Comparison of ENCODE assay signal across 1 cellular context in the genomic region with DNA sequence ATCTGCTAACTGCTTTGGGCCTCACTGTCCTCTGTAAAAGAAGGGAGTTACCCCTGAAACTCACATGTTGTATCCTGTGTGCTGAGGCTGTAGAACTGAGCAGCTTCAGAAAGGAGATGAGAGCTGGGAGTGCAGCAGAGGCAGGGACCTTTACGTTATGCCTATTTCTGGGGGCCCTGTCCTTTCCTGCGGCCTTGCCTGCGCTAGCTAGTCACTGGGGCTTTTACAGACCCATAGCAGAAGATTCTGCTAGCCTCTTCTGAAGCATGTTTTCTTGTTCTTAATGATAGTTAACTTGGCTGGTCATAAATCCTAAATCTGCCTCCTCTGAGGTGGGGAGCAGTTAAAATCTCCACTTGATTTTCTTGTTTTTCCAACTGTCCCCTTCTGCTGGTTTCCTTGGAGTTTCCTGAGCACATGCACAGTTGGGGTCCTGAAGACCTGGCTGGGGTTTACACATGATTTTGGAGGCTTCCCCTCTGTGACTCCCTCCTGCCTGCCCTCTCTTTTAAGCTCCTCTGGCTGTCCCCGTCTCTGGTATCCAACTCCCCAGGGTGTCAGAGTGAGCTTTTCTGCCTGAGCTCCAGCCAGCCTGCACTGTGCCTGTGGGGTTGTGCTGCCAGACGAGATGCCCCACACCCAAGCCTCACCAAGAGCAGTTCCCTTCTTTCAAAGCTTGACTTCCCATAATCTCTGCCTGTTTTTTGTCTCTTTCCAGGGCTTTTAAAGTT.
TF ChIP-seq lines count a peak whose summit lies in the region.

No MANE protein-coding gene starts in this region.

TF ChIP-seq in HEK293, 187 proteins besides CTCF, POLR2A, EP300 and RAD21 (continued from another document):
- TF ChIP-seq, protein P1, sequence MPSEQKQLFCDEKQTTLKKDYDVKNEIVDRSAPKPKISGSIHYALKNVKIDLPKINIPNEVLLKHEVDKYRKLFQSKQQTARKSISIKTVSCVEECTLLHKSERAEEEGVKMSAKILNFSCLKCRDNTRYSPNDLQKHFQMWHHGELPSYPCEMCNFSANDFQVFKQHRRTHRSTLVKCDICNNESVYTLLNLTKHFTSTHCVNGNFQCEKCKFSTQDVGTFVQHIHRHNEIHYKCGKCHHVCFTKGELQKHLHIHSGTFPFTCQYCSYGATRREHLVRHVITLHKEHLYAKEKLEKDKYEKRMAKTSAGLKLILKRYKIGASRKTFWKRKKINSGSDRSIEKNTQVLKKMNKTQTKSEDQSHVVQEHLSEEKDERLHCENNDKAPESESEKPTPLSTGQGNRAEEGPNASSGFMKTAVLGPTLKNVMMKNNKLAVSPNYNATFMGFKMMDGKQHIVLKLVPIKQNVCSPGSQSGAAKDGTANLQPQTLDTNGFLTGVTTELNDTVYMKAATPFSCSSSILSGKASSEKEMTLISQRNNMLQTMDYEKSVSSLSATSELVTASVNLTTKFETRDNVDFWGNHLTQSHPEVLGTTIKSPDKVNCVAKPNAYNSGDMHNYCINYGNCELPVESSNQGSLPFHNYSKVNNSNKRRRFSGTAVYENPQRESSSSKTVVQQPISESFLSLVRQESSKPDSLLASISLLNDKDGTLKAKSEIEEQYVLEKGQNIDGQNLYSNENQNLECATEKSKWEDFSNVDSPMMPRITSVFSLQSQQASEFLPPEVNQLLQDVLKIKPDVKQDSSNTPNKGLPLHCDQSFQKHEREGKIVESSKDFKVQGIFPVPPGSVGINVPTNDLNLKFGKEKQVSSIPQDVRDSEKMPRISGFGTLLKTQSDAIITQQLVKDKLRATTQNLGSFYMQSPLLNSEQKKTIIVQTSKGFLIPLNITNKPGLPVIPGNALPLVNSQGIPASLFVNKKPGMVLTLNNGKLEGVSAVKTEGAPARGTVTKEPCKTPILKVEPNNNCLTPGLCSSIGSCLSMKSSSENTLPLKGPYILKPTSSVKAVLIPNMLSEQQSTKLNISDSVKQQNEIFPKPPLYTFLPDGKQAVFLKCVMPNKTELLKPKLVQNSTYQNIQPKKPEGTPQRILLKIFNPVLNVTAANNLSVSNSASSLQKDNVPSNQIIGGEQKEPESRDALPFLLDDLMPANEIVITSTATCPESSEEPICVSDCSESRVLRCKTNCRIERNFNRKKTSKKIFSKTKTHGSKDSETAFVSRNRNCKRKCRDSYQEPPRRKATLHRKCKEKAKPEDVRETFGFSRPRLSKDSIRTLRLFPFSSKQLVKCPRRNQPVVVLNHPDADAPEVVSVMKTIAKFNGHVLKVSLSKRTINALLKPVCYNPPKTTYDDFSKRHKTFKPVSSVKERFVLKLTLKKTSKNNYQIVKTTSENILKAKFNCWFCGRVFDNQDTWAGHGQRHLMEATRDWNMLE (tag by site-specific recombination; conservative IDR thresholded peaks at IDR 0.05; ENCODE audit: low read depth): no peak
- peak; percentile 93 for TF ChIP-seq ZBTB20 (tag by site-specific recombination; IDR thresholded peaks at IDR 0.05)
- TF ChIP-seq ZIC2 (tag by site-specific recombination; IDR thresholded peaks at IDR 0.05): peak; percentile 96
- TF ChIP-seq, protein P2, sequence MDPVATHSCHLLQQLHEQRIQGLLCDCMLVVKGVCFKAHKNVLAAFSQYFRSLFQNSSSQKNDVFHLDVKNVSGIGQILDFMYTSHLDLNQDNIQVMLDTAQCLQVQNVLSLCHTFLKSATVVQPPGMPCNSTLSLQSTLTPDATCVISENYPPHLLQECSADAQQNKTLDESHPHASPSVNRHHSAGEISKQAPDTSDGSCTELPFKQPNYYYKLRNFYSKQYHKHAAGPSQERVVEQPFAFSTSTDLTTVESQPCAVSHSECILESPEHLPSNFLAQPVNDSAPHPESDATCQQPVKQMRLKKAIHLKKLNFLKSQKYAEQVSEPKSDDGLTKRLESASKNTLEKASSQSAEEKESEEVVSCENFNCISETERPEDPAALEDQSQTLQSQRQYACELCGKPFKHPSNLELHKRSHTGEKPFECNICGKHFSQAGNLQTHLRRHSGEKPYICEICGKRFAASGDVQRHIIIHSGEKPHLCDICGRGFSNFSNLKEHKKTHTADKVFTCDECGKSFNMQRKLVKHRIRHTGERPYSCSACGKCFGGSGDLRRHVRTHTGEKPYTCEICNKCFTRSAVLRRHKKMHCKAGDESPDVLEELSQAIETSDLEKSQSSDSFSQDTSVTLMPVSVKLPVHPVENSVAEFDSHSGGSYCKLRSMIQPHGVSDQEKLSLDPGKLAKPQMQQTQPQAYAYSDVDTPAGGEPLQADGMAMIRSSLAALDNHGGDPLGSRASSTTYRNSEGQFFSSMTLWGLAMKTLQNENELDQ (tag by site-specific recombination; IDR thresholded peaks at IDR 0.05; ENCODE audit: low read depth): no peak
- TF ChIP-seq MZF1 (tag by site-specific recombination; IDR thresholded peaks at IDR 0.05; ENCODE audit: borderline replicate concordance): peak; percentile 96; the same call in 1 of the 2 replicates
- TF ChIP-seq ZNF157 (tag by site-specific recombination; IDR thresholded peaks at IDR 0.05): no peak
- peak; percentile 10; the same call in 1 of the 2 replicates for TF ChIP-seq TRIM28 (IDR thresholded peaks at IDR 0.05; ENCODE audit: borderline replicate concordance, low read length)
- TF ChIP-seq, protein P3, sequence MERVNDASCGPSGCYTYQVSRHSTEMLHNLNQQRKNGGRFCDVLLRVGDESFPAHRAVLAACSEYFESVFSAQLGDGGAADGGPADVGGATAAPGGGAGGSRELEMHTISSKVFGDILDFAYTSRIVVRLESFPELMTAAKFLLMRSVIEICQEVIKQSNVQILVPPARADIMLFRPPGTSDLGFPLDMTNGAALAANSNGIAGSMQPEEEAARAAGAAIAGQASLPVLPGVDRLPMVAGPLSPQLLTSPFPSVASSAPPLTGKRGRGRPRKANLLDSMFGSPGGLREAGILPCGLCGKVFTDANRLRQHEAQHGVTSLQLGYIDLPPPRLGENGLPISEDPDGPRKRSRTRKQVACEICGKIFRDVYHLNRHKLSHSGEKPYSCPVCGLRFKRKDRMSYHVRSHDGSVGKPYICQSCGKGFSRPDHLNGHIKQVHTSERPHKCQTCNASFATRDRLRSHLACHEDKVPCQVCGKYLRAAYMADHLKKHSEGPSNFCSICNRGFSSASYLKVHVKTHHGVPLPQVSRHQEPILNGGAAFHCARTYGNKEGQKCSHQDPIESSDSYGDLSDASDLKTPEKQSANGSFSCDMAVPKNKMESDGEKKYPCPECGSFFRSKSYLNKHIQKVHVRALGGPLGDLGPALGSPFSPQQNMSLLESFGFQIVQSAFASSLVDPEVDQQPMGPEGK (tag by site-specific recombination; IDR thresholded peaks at IDR 0.05): no peak
- TF ChIP-seq BCL11A (tag by site-specific recombination; IDR thresholded peaks at IDR 0.05; ENCODE audit: low read depth): no peak
- TF ChIP-seq ZNF341 (tag by site-specific recombination; IDR thresholded peaks at IDR 0.05; ENCODE audit: low read depth): peak; percentile 95
- TF ChIP-seq ZNF121 (tag by site-specific recombination; IDR thresholded peaks at IDR 0.05): 0 out of 2 replicates have a peak, but pooled peaks have one; percentile 58
- peak; percentile 55 for TF ChIP-seq GLIS1 (tag by site-specific recombination; IDR thresholded peaks at IDR 0.05)
